In genomic region chr7:32158076-32158475, GRCh38 we compare ENCODE assay signal across 25 cellular contexts.
DNase-seq lines count a peak whose midpoint lies in the region; ATAC-seq, FAIRE-seq and TF ChIP-seq lines count a peak whose summit lies in the region.
"Had no signal": no experiment of that assay in that cellular context is flagged by ENCODE, and none has a peak within 500 bp of the region (broad histone marks: within the 10 kb centered on the region; RNA-seq: fewer than 3 reads in every experiment).

No MANE protein-coding gene starts in this region.

- peak overlapping the region; percentile 9 to 91 (median 70) for H3K27ac ChIP-seq in heart left ventricle
- no peak overlapping the region for H3K27ac ChIP-seq in psoas muscle
- H3K27ac ChIP-seq in thyroid gland: no peak overlapping the region
- H3K27ac ChIP-seq: brain microvascular endothelial cell, foreskin keratinocyte, pancreas, sigmoid colon, SJCRH30, thoracic aorta, VCaP had no signal

- DNase-seq in GM12892 (ENCODE audit: insufficient read length) (no peak), NCI-H446 treated with DMSO at 0.1 percent for 48 hours (lab: John Stamatoyannopoulos, UW) (peak; percentile 59), heart left ventricle (peak in 4 of 5 donors; percentile 52 to 75 (median 62)), psoas muscle (no peak), posterior vena cava (ENCODE audit: low spot score) (no peak), thyroid gland (no peak)
- DNase-seq: activated CD8-positive, alpha-beta memory T cell treated with anti-CD3 and anti-CD28 coated beads, Interleukin-2, amount 50 U/mL, for 4 hours; brain microvascular endothelial cell; CD8-positive, alpha-beta memory T cell; foreskin keratinocyte; H7; Kasumi-1; kidney; mesendoderm; naive thymus-derived CD4-positive, alpha-beta T cell; NCI-H1105; NCI-H2029 treated with DMSO at 0.1 percent for 48 hours; NCI-H524 treated with DMSO at 0.1 percent for 48 hours; pancreas; sigmoid colon; SJCRH30; stimulated activated naive B cell treated with anti-CD40 and anti-IgM and Interleukin-4, amounts not matched to agents 10 μg/mL and 1 μg/mL and 100 μg/mL, for 72 hours had no signal

- FAIRE-seq in GM12892 (lab: Jason Lieb, UNC): peak; percentile 9
- FAIRE-seq: kidney, pancreas had no signal

- TF ChIP-seq POLR2A in GM12892 (IDR thresholded peaks at IDR 0.05; ENCODE audit: low read depth, low read length) (no peak), heart left ventricle (IDR thresholded peaks at IDR 0.05) (no peak), thyroid gland (IDR thresholded peaks at IDR 0.05) (no peak)

- TF ChIP-seq CTCF in heart left ventricle (IDR thresholded peaks at IDR 0.05) (no peak), psoas muscle (IDR thresholded peaks at IDR 0.05) (no peak), thyroid gland (IDR thresholded peaks at IDR 0.05) (no peak)

- ATAC-seq in heart left ventricle (peak; percentile 72 to 76 (median 75)), psoas muscle (peak in 3 of 4 donors; percentile 47 to 81 (median 69)), HG02610 (IDR thresholded peaks at IDR 0.05; ENCODE audit: unreplicated experiment) (no peak)
- ATAC-seq: foreskin keratinocyte; naive thymus-derived CD4-positive, alpha-beta T cell; pancreas; stimulated activated naive B cell treated with anti-CD40 and anti-IgM and Interleukin-4, amounts not matched to agents 10 μg/mL and 1 μg/mL and 100 μg/mL, for 72 hours had no signal

- intact Hi-C loops in heart left ventricle (cut with DNase I): loop anchor here in 4 of 10 donors (5.0 to 10.0 kb wide), 5 partner anchors 53 to 273 kb away; partner anchors contain the start of gene PDE1C (in 2 of the 4)
- intact Hi-C loops in psoas muscle (cut with DNase I): no loop called here
- intact Hi-C loops in posterior vena cava (cut with DNase I): no loop called here
- intact Hi-C loops in thyroid gland (cut with DNase I): no loop called here

- peaks cover 0 to 75% (median 30%) of the 10 kb centered on the region in 12 donors for H3K4me1 ChIP-seq in heart left ventricle
- H3K4me1 ChIP-seq in psoas muscle: peaks cover 3% of the 10 kb centered on the region
- no peaks in the 10 kb centered on the region for H3K4me1 ChIP-seq in thyroid gland
- H3K4me1 ChIP-seq: pancreas had no signal

- 47 to 55% (median 48%) methylated on average over 5 of the region's 5 CpGs for WGBS in heart left ventricle, 4 donors
- 57 to 69% (median 65%) methylated on average over 5 of the region's 5 CpGs for WGBS in psoas muscle, 3 donors
- WGBS in thyroid gland, 2 donors: 47 to 55% methylated on average over 5 of the region's 5 CpGs

- no peak overlapping the region for H3K4me3 ChIP-seq in heart left ventricle
- H3K4me3 ChIP-seq in psoas muscle: no peak overlapping the region
- H3K4me3 ChIP-seq in thyroid gland (replicated peaks in 1 of 3): no peak overlapping the region
- H3K4me3 ChIP-seq: pancreas, sigmoid colon, SJCRH30, thoracic aorta had no signal

- H3K36me3 ChIP-seq in heart left ventricle: no peaks in the 10 kb centered on the region
- no peaks in the 10 kb centered on the region for H3K36me3 ChIP-seq in psoas muscle (ENCODE audit: insufficient read depth in 1 of 2, low read depth in 1 of 2)
- H3K36me3 ChIP-seq in thyroid gland: no peaks in the 10 kb centered on the region
- H3K36me3 ChIP-seq: brain microvascular endothelial cell, pancreas, sigmoid colon, SJCRH30, thoracic aorta had no signal

- H3K9me3 ChIP-seq in heart left ventricle: no peaks in the 10 kb centered on the region
- H3K9me3 ChIP-seq in psoas muscle: no peaks in the 10 kb centered on the region
- H3K9me3 ChIP-seq in thyroid gland: no peaks in the 10 kb centered on the region
- H3K9me3 ChIP-seq: pancreas, sigmoid colon, SJCRH30, thoracic aorta had no signal

- no peaks in the 10 kb centered on the region for H3K27me3 ChIP-seq in heart left ventricle
- H3K27me3 ChIP-seq in psoas muscle (ENCODE audit: insufficient read depth in 3 of 3, low read length in 2 of 3): no peaks in the 10 kb centered on the region
- no peaks in the 10 kb centered on the region for H3K27me3 ChIP-seq in thyroid gland
- H3K27me3 ChIP-seq: brain microvascular endothelial cell, foreskin keratinocyte, pancreas, sigmoid colon had no signal

Comparison
In these comparisons a context has a peak if more than half of its experiments do, and no peak if none do; other contexts are left out.
1. DNase-seq: peak in NCI-H446 treated with DMSO at 0.1 percent for 48 hours (single experiment) and heart left ventricle (4 of 5); none in GM12892 (single experiment), psoas muscle (0 of 2), posterior vena cava (single experiment) and thyroid gland (0 of 2).
2. H3K27ac ChIP-seq: peak in heart left ventricle (12 of 12); none in psoas muscle (single experiment) and thyroid gland (0 of 3).